Comparison of ENCODE assay signal across 8 cellular contexts in the genomic region with DNA sequence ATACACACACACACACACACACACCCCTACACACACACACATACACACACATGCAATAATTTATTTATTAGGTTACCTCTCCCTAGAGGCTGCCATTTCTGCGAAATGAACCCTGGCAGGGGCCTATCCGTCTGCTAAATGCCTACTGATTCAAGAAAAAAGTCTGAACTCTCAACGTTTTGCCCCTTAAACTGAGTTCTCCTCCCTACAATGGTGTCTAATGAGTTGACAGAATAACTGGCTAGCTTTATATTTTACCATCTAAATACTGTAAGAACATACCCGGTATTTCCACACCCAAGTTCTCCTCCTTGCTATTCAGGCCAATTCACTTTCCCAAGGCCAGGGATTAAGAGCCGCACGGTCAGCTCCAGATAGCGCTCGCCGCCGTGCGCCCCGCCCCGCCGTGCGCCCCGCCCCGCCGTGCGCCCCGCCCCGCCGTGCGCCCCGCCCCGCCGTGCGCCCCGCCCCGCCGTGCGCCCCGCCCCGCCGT. TPM values are rescaled to one million over a fixed set of nuclear protein-coding genes. Genes with fewer than 3 reads are reported as not detected.
DNase-seq lines count a peak whose midpoint lies in the region; ATAC-seq and TF ChIP-seq lines count a peak whose summit lies in the region.

No MANE protein-coding gene starts in this region.

- no peak overlapping the region for H3K14ac ChIP-seq in mesenchymal stem cell (ENCODE audit: low read length in 2 of 2)

- no peak overlapping the region for H2BK5ac ChIP-seq in mesenchymal stem cell (ENCODE audit: low read depth, low read length, poor library complexity, severe bottlenecking)

- H3K27me3 Mint-ChIP-seq in endodermal cell (ENCODE audit: insufficient read depth): no peaks in the 10 kb centered on the region

- H4K8ac ChIP-seq in mesenchymal stem cell (ENCODE audit: low read length): no peak overlapping the region

- H3K9me3 ChIP-seq in HUES6 (ENCODE audit: control insufficient read depth, insufficient read depth, low read depth, low read length) (0 out of 2 replicates have a peak, but pooled peaks cover 3% of the 10 kb centered on the region), SK-N-MC (ENCODE audit: low read depth, low read length) (no peaks in the 10 kb centered on the region), endodermal cell (ENCODE audit: control insufficient read depth, low read length) (no peaks in the 10 kb centered on the region), mesenchymal stem cell (ENCODE audit: control insufficient read depth, low read length) (no peaks in the 10 kb centered on the region), uterus (no peaks in the 10 kb centered on the region)

- intact Hi-C loops in uterus (cut with DNase I; ENCODE audit: low total_unique reads): no loop called here

- DNase-seq in activated CD4-positive, alpha-beta T cell treated with anti-CD3 and anti-CD28 coated beads for 4 hours: peak; percentile 8 to 10
- no peak for DNase-seq in activated CD4-positive, alpha-beta T cell treated with anti-CD3 and anti-CD28 coated beads for 48 hours
- DNase-seq in SK-N-MC (ENCODE audit: low read depth, low spot score) (peak; percentile 10), endodermal cell (peak; percentile 67), mesenchymal stem cell (peak; percentile 70), uterus (peak; percentile 16 to 18)

- 31 to 80% methylated on average over 2 to 7 of the region's 34 CpGs for WGBS in endodermal cell (ENCODE audit: insufficient coverage in 1 of 2, insufficient read length in 1 of 2), 2 experiments
- WGBS in mesenchymal stem cell: 16% methylated on average over 11 of the region's 34 CpGs

- H3K4me1 ChIP-seq in HUES6 (ENCODE audit: control insufficient read depth, insufficient read depth, low read length) (peaks cover 8% of the 10 kb centered on the region; the same call in 1 of the 2 replicates), endodermal cell (ENCODE audit: control insufficient read depth, insufficient read depth, low read length) (no peaks in the 10 kb centered on the region), mesenchymal stem cell (ENCODE audit: control insufficient read depth, insufficient read depth, low read depth, low read length) (peaks cover 3% of the 10 kb centered on the region), uterus (peaks cover 0 to 8% of the 10 kb centered on the region in 2 donors)

- no peak overlapping the region for H4K91ac ChIP-seq in mesenchymal stem cell (ENCODE audit: low read length)

- no peaks in the 10 kb centered on the region for H3K9me3 Mint-ChIP-seq in endodermal cell

- H2BK120ac ChIP-seq in mesenchymal stem cell (ENCODE audit: low read depth, low read length): no peak overlapping the region

- no peak overlapping the region for H3K4ac ChIP-seq in mesenchymal stem cell (ENCODE audit: low read depth in 1 of 2, low read length in 2 of 2)

- H3K18ac ChIP-seq in mesenchymal stem cell (ENCODE audit: low read depth in 1 of 2, low read length in 2 of 2): no peak overlapping the region

- H3K27me3 ChIP-seq in HUES6 (ENCODE audit: control insufficient read depth, insufficient read depth, low read length) (no peaks in the 10 kb centered on the region), endodermal cell (ENCODE audit: control insufficient read depth, insufficient read depth, low read length, poor library complexity, severe bottlenecking) (no peaks in the 10 kb centered on the region), mesenchymal stem cell (ENCODE audit: control insufficient read depth in 1 of 2, insufficient read depth in 1 of 2, low read length in 2 of 2) (no peaks in the 10 kb centered on the region), uterus (no peaks in the 10 kb centered on the region)

- H3K23ac ChIP-seq in mesenchymal stem cell (ENCODE audit: low read length in 2 of 2): no peak overlapping the region

- H2AFZ ChIP-seq in mesenchymal stem cell (ENCODE audit: low read depth, low read length): no peak overlapping the region

- peak overlapping the region; percentile 60 for H3K4me2 ChIP-seq in mesenchymal stem cell (ENCODE audit: low read length, poor library complexity, severe bottlenecking)

- H3K4me3 ChIP-seq in HUES6 (ENCODE audit: low read depth, low read length) (peak overlapping the region; percentile 59), SK-N-MC (peak overlapping the region; percentile 80), endodermal cell (ENCODE audit: low read length) (peak overlapping the region; percentile 79), mesenchymal stem cell (ENCODE audit: insufficient read depth in 1 of 2, low read depth in 1 of 2, low read length in 2 of 2) (peak overlapping the region in 1 of 2 experiments; percentile 74), uterus (peak overlapping the region in 1 of 2 donors; percentile 22)

- no peak overlapping the region for H2BK15ac ChIP-seq in mesenchymal stem cell (ENCODE audit: low read depth, poor library complexity, severe bottlenecking)

- peak overlapping the region; percentile 92 for H3K4me3 Mint-ChIP-seq in endodermal cell

- no peak overlapping the region for H3K27ac Mint-ChIP-seq in endodermal cell

- H3K27ac ChIP-seq in HUES6 (ENCODE audit: low read depth, low read length) (no peak overlapping the region), SK-N-MC (no peak overlapping the region), endodermal cell (ENCODE audit: low read depth, low read length) (no peak overlapping the region), mesenchymal stem cell (ENCODE audit: low read length, poor library complexity, severe bottlenecking) (peak overlapping the region; percentile 18), uterus (peak overlapping the region; percentile 63 to 67)

- peaks cover 4% of the 10 kb centered on the region for H3K36me3 Mint-ChIP-seq in endodermal cell (ENCODE audit: low read depth)

- TF ChIP-seq POLR2A in uterus (IDR thresholded peaks at IDR 0.05): no peak

- H3K36me3 ChIP-seq in HUES6 (ENCODE audit: control insufficient read depth, insufficient read depth, low read length) (peaks cover 7% of the 10 kb centered on the region), SK-N-MC (ENCODE audit: insufficient read depth, low read length) (peaks cover 24% of the 10 kb centered on the region), endodermal cell (ENCODE audit: control insufficient read depth, insufficient read depth, low read length) (no peaks in the 10 kb centered on the region), mesenchymal stem cell (ENCODE audit: control insufficient read depth in 1 of 2, insufficient read depth in 2 of 2, low read depth in 1 of 2, low read length in 2 of 2) (peaks cover 3 to 24% of the 10 kb centered on the region in 2 experiments), uterus (no peaks in the 10 kb centered on the region)

- no peak overlapping the region for H2BK12ac ChIP-seq in mesenchymal stem cell (ENCODE audit: low read length in 2 of 2)

- peak; percentile 48 for ATAC-seq in GM21737 (IDR thresholded peaks at IDR 0.05; ENCODE audit: unreplicated experiment)

- TF ChIP-seq CTCF in endodermal cell (conservative IDR thresholded peaks at IDR 0.05) (no peak), uterus (IDR thresholded peaks at IDR 0.05) (no peak)

- no peak overlapping the region for H3K9ac ChIP-seq in HUES6 (ENCODE audit: low read length)
- peak overlapping the region; percentile 61 for H3K9ac ChIP-seq in SK-N-MC (ENCODE audit: insufficient read length)
- no peak overlapping the region for H3K9ac ChIP-seq in endodermal cell (ENCODE audit: extremely low read depth, low read length, poor library complexity, severe bottlenecking)
- peak overlapping the region; percentile 75 for H3K9ac ChIP-seq in mesenchymal stem cell (ENCODE audit: low read length)

- peaks cover 5% of the 10 kb centered on the region for H3K79me1 ChIP-seq in mesenchymal stem cell (replicated peaks; ENCODE audit: low read length, poor library complexity, severe bottlenecking)

- peaks cover 13% of the 10 kb centered on the region for H3K4me1 Mint-ChIP-seq in endodermal cell

- no peak overlapping the region for H2AK5ac ChIP-seq in mesenchymal stem cell (ENCODE audit: low read length, severe bottlenecking)

RNA-seq across cellular contexts. Expression of a gene that starts 0.3 kb away (rescaled TPM):
- 10 to 100 TPM; 16.9 to 19.4 TPM for total RNA-seq in endodermal cell
- 26.4 TPM for polyA plus RNA-seq in endodermal cell (2013, experiment 1 of 2)
- polyA plus RNA-seq in endodermal cell (2013, experiment 2 of 2): 24.5 TPM
- polyA plus RNA-seq in mesenchymal stem cell (2013, experiment 1 of 2): 17.3 TPM
- 14.9 TPM for polyA plus RNA-seq in mesenchymal stem cell (2013, experiment 2 of 2)
- 10 to 100 TPM; 17.6 to 49.1 (median 23.0) TPM for total RNA-seq in uterus

RNA-seq across cellular contexts. Expression of a gene that starts 46.2 kb away (rescaled TPM):
- total RNA-seq in endodermal cell (1 to 10 TPM; 1.6 to 3.1 TPM), uterus (10 to 100 TPM; 28.2 to 76.7 (median 41.1) TPM)
- 5.2 TPM for polyA plus RNA-seq in endodermal cell (2013, experiment 1 of 2)
- 5.1 TPM for polyA plus RNA-seq in endodermal cell (2013, experiment 2 of 2)
- polyA plus RNA-seq in mesenchymal stem cell (2013, experiment 1 of 2): 0.77 TPM
- polyA plus RNA-seq in mesenchymal stem cell (2013, experiment 2 of 2): 0.71 TPM

Comparison
In these comparisons a context has a peak if more than half of its experiments do, and no peak if none do; other contexts are left out.
1. H3K27ac ChIP-seq: peak in mesenchymal stem cell (single experiment) and uterus (2 of 2); none in HUES6 (single experiment), SK-N-MC (single experiment) and endodermal cell (single experiment).
2. H3K9ac ChIP-seq: peak in SK-N-MC (single experiment) and mesenchymal stem cell (single experiment); none in HUES6 (single experiment) and endodermal cell (single experiment).
3. RNA of a gene that starts 46.2 kb away (total RNA-seq): 28.2 to 76.7 TPM in uterus; 1.6 to 3.1 TPM in endodermal cell; every median in the first group is over 4 times any median in the second.